In genomic region chr5:1284336-1284970, GRCh38 we compare ENCODE assay signal across 15 cellular contexts. TPM values are rescaled to one million over a fixed set of nuclear protein-coding genes. Genes with fewer than 3 reads are reported as not detected.
"Had no signal": no experiment of that assay in that cellular context is flagged by ENCODE, and none has a peak within 500 bp of the region (broad histone marks: within the 10 kb centered on the region; RNA-seq: fewer than 3 reads in every experiment).

No MANE protein-coding gene starts in this region.

RNA-seq across cellular contexts. Expression of gene TERT, which starts 10.4 kb away (rescaled TPM):
- total RNA-seq: ascending aorta, body of pancreas, IMR-90, SJCRH30 had no signal

RNA-seq across cellular contexts. Expression of gene SLC6A18, which starts 59.3 kb away (rescaled TPM):
- total RNA-seq: activated CD4-positive, alpha-beta memory T cell treated with anti-CD3 and anti-CD28 coated beads for 36 hours; activated CD8-positive, alpha-beta memory T cell treated with anti-CD3 and anti-CD28 coated beads, Interleukin-2, amount 10 ng/mL, durations not matched to agents 7 days and 5 days; activated naive CD8-positive, alpha-beta T cell treated with anti-CD3 and anti-CD28 coated beads, Interleukin-2, amount 10 ng/mL, durations not matched to agents 7 days and 5 days; activated T-cell treated with anti-CD3 and anti-CD28 coated beads, Interleukin-2, amount 50 U/mL, for 72 hours; activated T-helper 17 cell treated with anti-CD3 and anti-CD28 coated beads, Interleukin-2, amount 50 U/mL, for 72 hours; ascending aorta; body of pancreas; breast epithelium; IMR-90; K562; MCF 10A; OCI-LY7; SJCRH30; T-helper 1 cell treated with Interleukin-12 subunit alpha and Interleukin-12 subunit beta and Interleukin-4 antibody, amounts not matched to agents 30 ng/mL and 1 ng/mL, for 36 hours; T-helper 2 cell treated with Interferon-gamma antibody and Interleukin-4, amounts not matched to agents 100 ng/mL and 5 ng/mL, for 36 hours had no signal
